In genomic region chr12:51672334-51672733, GRCh38 we compare ENCODE assay signal across 18 cellular contexts.
DNase-seq lines count a peak whose midpoint lies in the region; ATAC-seq and TF ChIP-seq lines count a peak whose summit lies in the region.
"Had no signal": no experiment of that assay in that cellular context is flagged by ENCODE, and none has a peak within 500 bp of the region (broad histone marks: within the 10 kb centered on the region; RNA-seq: fewer than 3 reads in every experiment).

No MANE protein-coding gene starts in this region.

- no peaks in the 10 kb centered on the region for H3K36me3 Mint-ChIP-seq in HFFc6 (ENCODE audit: low read depth)
- H3K36me3 Mint-ChIP-seq: CD4-positive, CD25-positive, alpha-beta regulatory T cell had no signal

- H3K9me3 Mint-ChIP-seq in HFFc6 = no peaks in the 10 kb centered on the region

- ATAC-seq in left lobe of liver = peak; percentile 43
- ATAC-seq: A549, HCT116 had no signal

- no peak overlapping the region for H3K4me3 Mint-ChIP-seq in HFFc6
- H3K4me3 Mint-ChIP-seq: CD4-positive, CD25-positive, alpha-beta regulatory T cell had no signal

- DNase-seq in EH (ENCODE audit: low read depth) (peak; percentile 45), HFFc6 (no peak), astrocyte of the hippocampus (ENCODE audit: low read depth, low spot score) (peak; percentile 45), left lobe of liver (ENCODE audit: low spot score) (no peak), DMS153 treated with DMSO at 0.1 percent for 48 hours (lab: John Stamatoyannopoulos, UW; ENCODE audit: unreplicated experiment) (no peak)
- DNase-seq in activated T-cell treated with anti-CD3 and anti-CD28 coated beads, Interleukin-2, amount 50 U/mL, for 1 hour = no peak
- no peak for DNase-seq in activated CD4-positive, alpha-beta T cell treated with anti-CD3 and anti-CD28 coated beads for 48 hours
- DNase-seq: Calu3; CD4-positive, CD25-positive, alpha-beta regulatory T cell; DMS79; GF-D8; KBM-7; NCI-H1092 treated with DMSO at 0.1 percent for 48 hours; NCI-H1694 treated with DMSO at 0.1 percent for 48 hours; NCI-H748 treated with DMSO at 0.1 percent for 48 hours; PC-9 had no signal

- no peaks in the 10 kb centered on the region; the same call in 1 of the 2 replicates for H3K27me3 Mint-ChIP-seq in HFFc6 (ENCODE audit: insufficient read depth)

- peak overlapping the region; percentile 22 for H3K27ac Mint-ChIP-seq in HFFc6
- H3K27ac Mint-ChIP-seq: CD4-positive, CD25-positive, alpha-beta regulatory T cell had no signal

- no peak for TF ChIP-seq CTCF in HFFc6 (IDR thresholded peaks at IDR 0.05)

- H3K4me1 Mint-ChIP-seq in HFFc6 (ENCODE audit: low read depth) = peaks cover 36% of the 10 kb centered on the region

Comparison
In these comparisons a context has a peak if more than half of its experiments do, and no peak if none do; other contexts are left out.
1. DNase-seq: peak in EH (single experiment) and astrocyte of the hippocampus (single experiment); none in HFFc6 (single experiment), left lobe of liver (single experiment), DMS153 treated with DMSO at 0.1 percent for 48 hours (single experiment), activated T-cell treated with anti-CD3 and anti-CD28 coated beads, Interleukin-2, amount 50 U/mL, for 1 hour (single experiment) and activated CD4-positive, alpha-beta T cell treated with anti-CD3 and anti-CD28 coated beads for 48 hours (single experiment).